In the genomic region with DNA sequence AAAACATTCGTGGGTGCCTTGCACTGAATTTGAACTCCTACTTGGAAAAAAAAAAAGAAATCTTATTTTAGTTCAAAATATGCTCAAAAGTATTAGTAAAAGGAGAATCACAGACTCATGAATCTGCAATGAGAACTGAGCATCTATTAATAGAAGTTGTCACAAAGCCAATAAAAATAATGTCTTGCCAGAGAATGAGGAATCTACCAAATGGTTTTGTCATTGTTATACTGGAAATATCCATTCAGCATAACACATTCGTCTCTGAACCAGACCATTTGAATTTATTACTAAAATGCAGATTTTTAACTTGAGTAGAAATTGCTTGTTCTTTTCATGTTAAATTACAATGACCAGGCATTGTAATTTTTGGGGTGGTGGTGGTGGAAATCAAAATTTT, we compare ENCODE assay signal across 17 cellular contexts. TPM values are rescaled to one million over a fixed set of nuclear protein-coding genes. Genes with fewer than 3 reads are reported as not detected.
DNase-seq lines count a peak whose midpoint lies in the region; ATAC-seq and TF ChIP-seq lines count a peak whose summit lies in the region.
"Had no signal": no experiment of that assay in that cellular context is flagged by ENCODE, and none has a peak within 500 bp of the region (broad histone marks: within the 10 kb centered on the region; RNA-seq: fewer than 3 reads in every experiment).

No MANE protein-coding gene starts in this region.

- no peaks in the 10 kb centered on the region for H3K27me3 ChIP-seq in heart left ventricle

- WGBS in heart left ventricle, 4 donors = 32 to 49% (median 39%) methylated on average over 2 of the region's 2 CpGs

- DNase-seq in heart left ventricle (no peak), Right ventricle myocardium inferior (ENCODE audit: missing footprints) (no peak), astrocyte of the hippocampus (ENCODE audit: low read depth, low spot score) (peak; percentile 64), foreskin fibroblast (peak; percentile 39 to 61), NCI-H1048 (lab: John Stamatoyannopoulos, UW) (no peak), RKO (ENCODE audit: low spot score) (no peak), NCI-H82 treated with DMSO at 0.1 percent for 48 hours (lab: John Stamatoyannopoulos, UW; ENCODE audit: unreplicated experiment) (no peak)
- DNase-seq: activated CD4-positive, alpha-beta T cell treated with anti-CD3 and anti-CD28 coated beads, Interleukin-2, amount 10 ng/mL, durations not matched to agents 24 days and 14 days; activated T-cell treated with anti-CD3 and anti-CD28 coated beads, Interleukin-2, amount 50 U/mL, for 72 hours; erythroblast; NCI-H1092 treated with DMSO at 0.1 percent for 48 hours; NCI-H524 treated with DMSO at 0.1 percent for 48 hours; occipital lobe; RPMI8226; stimulated activated CD4-positive, alpha-beta T cell treated with anti-CD3 and anti-CD28 coated beads, Interleukin-12 subunit alpha, Interleukin-12 subunit beta, amount 100 ng/mL, for 4 hours had no signal

- H3K9me3 ChIP-seq in heart left ventricle = no peaks in the 10 kb centered on the region
- H3K9me3 ChIP-seq: A549 had no signal

- no peaks in the 10 kb centered on the region for H3K36me3 ChIP-seq in heart left ventricle

- peak overlapping the region in 7 of 12 donors; percentile 32 to 69 (median 42) for H3K27ac ChIP-seq in heart left ventricle

- TF ChIP-seq POLR2A in heart left ventricle (IDR thresholded peaks at IDR 0.05) = no peak

- TF ChIP-seq CTCF in heart left ventricle (IDR thresholded peaks at IDR 0.05) (no peak), foreskin fibroblast (IDR thresholded peaks at IDR 0.05; ENCODE audit: low read depth, low read length) (no peak)

- H3K4me3 ChIP-seq in heart left ventricle = peak overlapping the region in 1 of 12 donors; percentile 5
- no peak overlapping the region for H3K4me3 ChIP-seq in foreskin fibroblast (ENCODE audit: low read depth in 1 of 2, low read length in 2 of 2)
- H3K4me3 ChIP-seq: A549 had no signal

- ATAC-seq in heart left ventricle = peak in 2 of 4 donors; percentile 39 to 48
- no peak for ATAC-seq in Right ventricle myocardium inferior
- no peak for ATAC-seq in HG02798 (IDR thresholded peaks at IDR 0.05; ENCODE audit: poor library complexity, unreplicated experiment)
- ATAC-seq: A549; activated T-cell treated with anti-CD3 and anti-CD28 coated beads, Interleukin-2, amount 50 U/mL, for 72 hours had no signal

- intact Hi-C loops in heart left ventricle (cut with DNase I) (loop anchor here in 6 of 10 donors (5.0 to 10.0 kb wide), 4 partner anchors 37 to 54 kb away; no protein-coding TSS in a partner anchor), Right ventricle myocardium inferior (cut with DNase I) (loop anchor here (5.0 kb wide), 2 partner anchors 37 to 73 kb away; no protein-coding TSS in a partner anchor)

- H3K4me1 ChIP-seq in heart left ventricle = peaks cover 0 to 50% (median 30%) of the 10 kb centered on the region in 12 donors

RNA-seq across cellular contexts. Expression of a gene that starts 11.6 kb away (rescaled TPM):
- total RNA-seq in heart left ventricle = 10 to 100 TPM; 27.3 to 41.5 (median 34.7) TPM
- polyA plus RNA-seq in heart left ventricle = 10 to 100 TPM; 17.0 to 19.3 TPM
- 38.1 TPM for total RNA-seq in Right ventricle myocardium inferior
- total RNA-seq: activated CD4-positive, alpha-beta T cell treated with anti-CD3 and anti-CD28 coated beads, Interleukin-2, amount 10 ng/mL, durations not matched to agents 24 days and 14 days; activated T-cell treated with anti-CD3 and anti-CD28 coated beads, Interleukin-2, amount 50 U/mL, for 72 hours had no signal

Comparison
In these comparisons a context has a peak if more than half of its experiments do, and no peak if none do; other contexts are left out.
1. DNase-seq: peak in astrocyte of the hippocampus (single experiment) and foreskin fibroblast (2 of 2); none in heart left ventricle (0 of 5), Right ventricle myocardium inferior (single experiment), NCI-H1048 (single experiment), RKO (single experiment) and NCI-H82 treated with DMSO at 0.1 percent for 48 hours (single experiment).